Comparison of ENCODE assay signal across 11 cellular contexts in genomic region chr20:10637062-10637559, GRCh38. TPM values are rescaled to one million over a fixed set of nuclear protein-coding genes. Genes with fewer than 3 reads are reported as not detected.
A peak's percentile ranks its signal among the peaks of the same experiment; 100 is the strongest.
DNase-seq lines count a peak whose midpoint lies in the region; ATAC-seq and TF ChIP-seq lines count a peak whose summit lies in the region.
"Had no signal": no experiment of that assay in that cellular context is flagged by ENCODE, and none has a peak within 500 bp of the region (broad histone marks: within the 10 kb centered on the region; RNA-seq: fewer than 3 reads in every experiment).

No MANE protein-coding gene starts in this region.

- DNase-seq in PC-3: no peak
- DNase-seq in lung (ENCODE audit: low spot score): no peak
- no peak for DNase-seq in DMS114 treated with DMSO at 0.1 percent for 48 hours (lab: John Stamatoyannopoulos, UW; ENCODE audit: unreplicated experiment)
- DNase-seq in NCI-H187 (lab: John Stamatoyannopoulos, UW): no peak
- DNase-seq: activated gamma-delta T cell, DMS53, NCI-H774 had no signal

- CTCF ChIA-PET in PC-3 (lab: Charles Lee): interaction anchor here (0.7 kb wide), 1 partner anchor 59 kb away, joined by 3 read pairs; no protein-coding TSS in a partner anchor

- H3K9me2 ChIP-seq in PC-3 (replicated peaks; ENCODE audit: low read length): no peaks in the 10 kb centered on the region

- H3K27me3 ChIP-seq in PC-3 (ENCODE audit: low read length): no peaks in the 10 kb centered on the region
- no peaks in the 10 kb centered on the region for H3K27me3 ChIP-seq in esophagus (ENCODE audit: control insufficient read depth in 1 of 2, insufficient read depth in 2 of 2, low read length in 2 of 2)
- H3K27me3 ChIP-seq in lung (ENCODE audit: control insufficient read depth, insufficient read depth): no peaks in the 10 kb centered on the region
- no peaks in the 10 kb centered on the region for H3K27me3 ChIP-seq in subcutaneous abdominal adipose tissue (ENCODE audit: control insufficient read depth in 5 of 5, insufficient read depth in 4 of 5, low read length in 5 of 5)

- ATAC-seq in PC-3: peak; percentile 7
- peak; percentile 15 for ATAC-seq in lung (ENCODE audit: insufficient read depth, low FRiP score)
- no peak for ATAC-seq in GM18520 (IDR thresholded peaks at IDR 0.05; ENCODE audit: unreplicated experiment)
- ATAC-seq in GM19467 (IDR thresholded peaks at IDR 0.05; ENCODE audit: unreplicated experiment): no peak

- peaks cover 7% of the 10 kb centered on the region; the same call in 1 of the 2 replicates for H3K4me1 ChIP-seq in PC-3 (ENCODE audit: insufficient read depth, low read length)
- peaks cover 6 to 24% of the 10 kb centered on the region in 2 donors for H3K4me1 ChIP-seq in esophagus (ENCODE audit: control insufficient read depth in 2 of 2, insufficient read depth in 2 of 2, low read length in 1 of 2)
- H3K4me1 ChIP-seq in lung (ENCODE audit: control insufficient read depth in 2 of 2, insufficient read depth in 2 of 2, low read length in 2 of 2): peaks cover 8% of the 10 kb centered on the region in 2 donors
- H3K4me1 ChIP-seq in subcutaneous abdominal adipose tissue (ENCODE audit: control insufficient read depth in 5 of 5, insufficient read depth in 5 of 5, low read length in 5 of 5): peaks cover 16 to 52% (median 52%) of the 10 kb centered on the region in 5 donors

- no peak overlapping the region for H3K9ac ChIP-seq in PC-3 (ENCODE audit: low read length)
- no peak overlapping the region for H3K9ac ChIP-seq in subcutaneous abdominal adipose tissue (ENCODE audit: low read length in 5 of 5)

- intact Hi-C loops in PC-3 (cut with micrococcal nuclease): loop anchor here (5.0 kb wide), 2 partner anchors 40 to 85 kb away; no protein-coding TSS in a partner anchor

- TF ChIP-seq CTCF in PC-3 (conservative IDR thresholded peaks at IDR 0.05; ENCODE audit: low read depth, low read length): no peak
- no peak for TF ChIP-seq CTCF in lung (IDR thresholded peaks at IDR 0.05; ENCODE audit: control extremely low read depth, extremely low read depth)

- peaks cover 4% of the 10 kb centered on the region; the same call in 1 of the 2 replicates for H3K79me2 ChIP-seq in PC-3 (ENCODE audit: low read length)

- H4K20me1 ChIP-seq in PC-3 (ENCODE audit: low read length): peaks cover 12% of the 10 kb centered on the region; the same call in 1 of the 2 replicates

- no peaks in the 10 kb centered on the region for H3K9me3 ChIP-seq in PC-3 (ENCODE audit: low read length)
- no peaks in the 10 kb centered on the region for H3K9me3 ChIP-seq in esophagus (ENCODE audit: control insufficient read depth in 2 of 2, insufficient read depth in 1 of 2, low read depth in 1 of 2, low read length in 1 of 2)
- no peaks in the 10 kb centered on the region for H3K9me3 ChIP-seq in lung (ENCODE audit: control insufficient read depth in 2 of 2, insufficient read depth in 1 of 2, low read length in 1 of 2)
- H3K9me3 ChIP-seq in subcutaneous abdominal adipose tissue (ENCODE audit: control insufficient read depth in 5 of 5, low read length in 5 of 5): no peaks in the 10 kb centered on the region

- no peak overlapping the region for H2AFZ ChIP-seq in PC-3 (ENCODE audit: low read length)

- 34 to 43% methylated on average over 8 of the region's 8 CpGs for WGBS in esophagus, 2 donors
- 60 to 69% methylated on average over 8 of the region's 8 CpGs for WGBS in lung, 2 donors

- H3F3A ChIP-seq in PC-3 (ENCODE audit: low read length, unreplicated experiment): peaks cover 4% of the 10 kb centered on the region

- POLR2A ChIA-PET in PC-3 (lab: Charles Lee; ENCODE audit: unreplicated experiment): no interaction called here

- H3K4me3 ChIP-seq in PC-3 (ENCODE audit: low read length) (no peak overlapping the region), esophagus (ENCODE audit: low read depth in 1 of 2, low read length in 2 of 2) (no peak overlapping the region), lung (no peak overlapping the region), subcutaneous abdominal adipose tissue (ENCODE audit: low read depth in 1 of 5, low read length in 5 of 5) (no peak overlapping the region)

- H3K27ac ChIP-seq in PC-3 (ENCODE audit: low read length): peak overlapping the region; percentile 53
- H3K27ac ChIP-seq in esophagus (ENCODE audit: low read depth in 2 of 2, low read length in 1 of 2): peak overlapping the region; percentile 93 to 95
- peak overlapping the region; percentile 12 to 76 for H3K27ac ChIP-seq in lung (ENCODE audit: low read depth in 1 of 2, low read length in 1 of 2)
- peak overlapping the region; percentile 48 for H3K27ac ChIP-seq in subcutaneous abdominal adipose tissue (ENCODE audit: low read depth, low read length)

- BruUV-seq in PC-3 (replicated peaks; lab: Mats Ljungman, UMichigan): no TSS peak

- no peak overlapping the region for H3K4me2 ChIP-seq in PC-3 (ENCODE audit: low read length)

- H3K36me3 ChIP-seq in PC-3 (ENCODE audit: low read depth, low read length) (peaks cover 52% of the 10 kb centered on the region), esophagus (ENCODE audit: control insufficient read depth in 2 of 2, insufficient read depth in 2 of 2, low read length in 1 of 2) (peaks cover 15 to 28% of the 10 kb centered on the region in 2 donors), lung (ENCODE audit: control insufficient read depth in 2 of 2, insufficient read depth in 2 of 2, low read length in 2 of 2) (peaks cover 11 to 26% of the 10 kb centered on the region in 2 donors), subcutaneous abdominal adipose tissue (ENCODE audit: control insufficient read depth in 5 of 5, insufficient read depth in 5 of 5, low read length in 5 of 5) (peaks cover 9 to 50% (median 37%) of the 10 kb centered on the region in 5 donors)

RNA-seq across cellular contexts. Expression of gene JAG1, which starts 36.7 kb away (rescaled TPM):
- total RNA-seq in PC-3 (2014; rRNA removed) (176 and 184 TPM in 2 replicates), lung (10 to 100 TPM; 61.4 to 70.3 TPM)
- polyA plus RNA-seq in esophagus (10 to 100 TPM; 36.5 to 48.8 TPM), lung (10 to 100 TPM; 11.9 to 32.3 TPM)

Comparison
In these comparisons a context has a peak if more than half of its experiments do, and no peak if none do; other contexts are left out.
1. ATAC-seq: peak in PC-3 (single experiment) and lung (single experiment); none in GM18520 (single experiment) and GM19467 (single experiment).
2. H3K27ac ChIP-seq: peak in every context shown above with its lines; median percentile 94 in esophagus; 53 in PC-3; 48 in subcutaneous abdominal adipose tissue; 44 in lung.